ENCODE assay signal across 16 cellular contexts in the genomic region with DNA sequence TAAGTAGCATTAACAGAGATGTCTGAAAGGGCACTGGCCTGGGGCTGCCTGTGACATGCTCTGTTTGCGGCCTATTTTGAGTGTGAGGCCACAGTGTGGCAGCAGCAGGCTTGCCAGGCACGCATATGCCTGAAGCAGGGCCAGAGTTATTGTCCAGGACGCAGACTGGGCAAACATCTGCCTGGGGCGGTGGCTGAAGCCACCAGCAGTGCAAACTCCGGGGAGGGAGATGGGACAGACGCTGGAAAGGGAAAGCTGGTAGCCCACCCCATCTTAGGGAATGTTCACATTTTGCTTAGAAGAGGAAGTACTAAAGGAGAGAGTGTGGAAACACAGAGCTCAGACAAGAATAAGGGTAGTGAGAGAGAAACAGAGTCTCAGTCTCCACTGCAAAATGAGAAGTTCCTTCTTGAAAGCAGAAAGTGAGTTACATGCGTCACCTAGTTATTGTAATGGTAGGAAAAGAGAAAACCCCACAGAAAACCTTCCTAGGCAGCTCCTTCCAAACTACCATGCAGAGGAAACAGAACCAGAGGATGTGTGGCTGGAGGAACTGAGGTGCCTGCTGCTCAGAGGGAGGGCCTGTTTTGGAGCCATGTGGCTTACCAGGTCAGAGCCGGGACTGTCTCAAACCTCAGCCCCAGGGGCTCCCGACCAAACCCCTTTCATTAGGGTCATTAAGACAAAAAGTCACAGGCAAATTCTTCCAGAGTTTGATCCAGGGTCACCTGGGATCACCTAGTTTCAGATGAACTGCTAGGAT. TPM values are rescaled to one million over a fixed set of nuclear protein-coding genes. Genes with fewer than 3 reads are reported as not detected.
DNase-seq lines count a peak whose midpoint lies in the region; ATAC-seq, FAIRE-seq and TF ChIP-seq lines count a peak whose summit lies in the region.
"Had no signal": no experiment of that assay in that cellular context is flagged by ENCODE, and none has a peak within 500 bp of the region (broad histone marks: within the 10 kb centered on the region; RNA-seq: fewer than 3 reads in every experiment).

No MANE protein-coding gene starts in this region.

- H3K9me1 ChIP-seq in keratinocyte (ENCODE audit: control insufficient read depth, extremely low read depth, insufficient read depth, low read length) = no peaks in the 10 kb centered on the region

- TF ChIP-seq POLR2A in erythroblast (IDR thresholded peaks at IDR 0.05; ENCODE audit: low read length) (no peak), Peyer's patch (IDR thresholded peaks at IDR 0.05) (no peak)

- no peaks in the 10 kb centered on the region for H3K9me3 ChIP-seq in keratinocyte (ENCODE audit: control insufficient read depth, low read depth, low read length)
- H3K9me3 ChIP-seq in Peyer's patch = no peaks in the 10 kb centered on the region
- H3K9me3 ChIP-seq: SJSA1, thyroid gland had no signal

- peak overlapping the region; percentile 35 for H3K4me2 ChIP-seq in keratinocyte (ENCODE audit: control insufficient read depth, extremely low read depth, insufficient read depth, low read depth, low read length)

- H3K27me3 ChIP-seq in bronchial epithelial cell (ENCODE audit: control insufficient read depth, insufficient read depth, low read length) (no peaks in the 10 kb centered on the region), keratinocyte (ENCODE audit: control insufficient read depth, extremely low read depth, insufficient read depth, low read length) (no peaks in the 10 kb centered on the region), Peyer's patch (no peaks in the 10 kb centered on the region)
- H3K27me3 ChIP-seq: SJSA1, thyroid gland had no signal

- peak overlapping the region; percentile 87 for H2AFZ ChIP-seq in keratinocyte (ENCODE audit: control insufficient read depth, low read length)
- H2AFZ ChIP-seq: parathyroid adenoma had no signal

- H4K20me1 ChIP-seq in keratinocyte (ENCODE audit: control insufficient read depth, extremely low read depth, insufficient read depth, low read length) = no peaks in the 10 kb centered on the region

- H3K9ac ChIP-seq in keratinocyte (ENCODE audit: control insufficient read depth, extremely low read depth, insufficient read depth, low read length) = peak overlapping the region; percentile 55
- H3K9ac ChIP-seq: parathyroid adenoma had no signal

- H3K79me2 ChIP-seq in keratinocyte (ENCODE audit: control insufficient read depth, insufficient read depth, low read length) = no peaks in the 10 kb centered on the region
- H3K79me2 ChIP-seq: parathyroid adenoma had no signal

- dilution Hi-C loops in keratinocyte (cut with MboI; ENCODE audit: extremely low pct_ligation_motif_present, low sequenced_read_pairs) = no loop called here

- DNase-seq in DMS53 (lab: John Stamatoyannopoulos, UW) (peak; percentile 11), DMS53 treated with DMSO at 0.1 percent for 48 hours (lab: John Stamatoyannopoulos, UW; ENCODE audit: unreplicated experiment) (no peak), bronchial epithelial cell (ENCODE audit: low read depth) (no peak), keratinocyte (ENCODE audit: low read depth, low spot score) (no peak), substantia nigra (lab: John Stamatoyannopoulos, UW) (peak in 42 of 49 donors; percentile 9 to 78 (median 43)), erythroblast (lab: John Stamatoyannopoulos, UW) (no peak), Peyer's patch (no peak)
- DNase-seq: activated CD4-positive, alpha-beta T cell treated with anti-CD3 and anti-CD28 coated beads, Interleukin-2, amount 50 U/mL, for 4 hours; activated naive CD4-positive, alpha-beta T cell treated with anti-CD3 and anti-CD28 coated beads, Interleukin-2, amount 50 U/mL, for 16 hours; endodermal cell; IMR-90; thyroid gland had no signal

- H3K4me3 ChIP-seq in bronchial epithelial cell (ENCODE audit: low read depth, low read length) (no peak overlapping the region), keratinocyte (ENCODE audit: control insufficient read depth in 2 of 3, extremely low read depth in 1 of 3, insufficient read depth in 2 of 3, low read depth in 1 of 3, low read length in 3 of 3) (no peak overlapping the region), Peyer's patch (no peak overlapping the region)
- H3K4me3 ChIP-seq: SJSA1, thyroid gland had no signal

- H3K27ac ChIP-seq in keratinocyte (ENCODE audit: control insufficient read depth, insufficient read depth, low read length) (peak overlapping the region; percentile 78), substantia nigra (ENCODE audit: low read depth, low read length, poor library complexity, severe bottlenecking) (peak overlapping the region; percentile 66), Peyer's patch (no peak overlapping the region)
- H3K27ac ChIP-seq: parathyroid adenoma, SJSA1, thyroid gland had no signal

- peaks cover 18% of the 10 kb centered on the region for H3K36me3 ChIP-seq in bronchial epithelial cell (ENCODE audit: control insufficient read depth, insufficient read depth, low read length)
- H3K36me3 ChIP-seq in keratinocyte (ENCODE audit: control insufficient read depth in 2 of 2, extremely low read depth in 1 of 2, insufficient read depth in 2 of 2, low read length in 2 of 2) = peaks cover 19 to 34% of the 10 kb centered on the region in 2 experiments
- peaks cover 0 to 85% (median 0%) of the 10 kb centered on the region in 3 donors for H3K36me3 ChIP-seq in Peyer's patch

- no peak for ATAC-seq in GM21390 (IDR thresholded peaks at IDR 0.05; ENCODE audit: unreplicated experiment)

- no peak for FAIRE-seq in bronchial epithelial cell (lab: Jason Lieb, UNC)
- no peak for FAIRE-seq in keratinocyte (lab: Jason Lieb, UNC)
- FAIRE-seq: A204.1 had no signal

- TF ChIP-seq CTCF in bronchial epithelial cell (IDR thresholded peaks at IDR 0.05; ENCODE audit: insufficient read depth, low read length, severe bottlenecking) (peak; percentile 36), keratinocyte (optimal IDR thresholded peaks at IDR 0.05 in 1 of 3, IDR thresholded peaks at IDR 0.05 in 1 of 3, conservative IDR thresholded peaks at IDR 0.05 in 1 of 3; ENCODE audit: extremely low read depth in 1 of 3, insufficient read depth in 2 of 3, low read length in 3 of 3) (peak; percentile 2 to 61 (median 14)), Peyer's patch (IDR thresholded peaks at IDR 0.05) (no peak)

- H3K4me1 ChIP-seq in keratinocyte (ENCODE audit: control insufficient read depth, extremely low read depth, insufficient read depth, low read length) = peaks cover 32% of the 10 kb centered on the region
- H3K4me1 ChIP-seq in Peyer's patch = no peaks in the 10 kb centered on the region
- H3K4me1 ChIP-seq: parathyroid adenoma had no signal

RNA-seq across cellular contexts. Expression of a gene that starts 14.5 kb away (rescaled TPM):
- total RNA-seq in bronchial epithelial cell (77.1 and 102 TPM in 2 replicates), Peyer's patch (10 to 100 TPM in 3 of 4 donors, 1 to 10 TPM in 1; 3.9 to 59.4 (median 22.9) TPM)
- polyA plus RNA-seq in keratinocyte = 139 to 153 TPM (median 148 TPM) in 3 replicates
- 24.6 TPM for polyA plus RNA-seq in keratinocyte (2011; ENCODE audit: low read depth)
- 139 and 152 TPM in 2 replicates for polyA plus RNA-seq in keratinocyte (2011; cell fraction: cytosol; rRNA removed)
- polyA plus RNA-seq in keratinocyte (2011; cell fraction: nucleus; rRNA removed) = 101 TPM in 2 replicates
- polyA plus RNA-seq in keratinocyte (2012; ENCODE audit: low replicate concordance) = 74.8 and 101 TPM in 2 replicates
- polyA minus RNA-seq in keratinocyte = 53.3 to 104 TPM (median 77.8 TPM) in 3 replicates
- 69.1 TPM for polyA minus RNA-seq in keratinocyte (2011; cell fraction: cytosol; rRNA and poly(A)+ RNA removed)
- polyA minus RNA-seq in keratinocyte (2011; cell fraction: nucleus; rRNA and poly(A)+ RNA removed) = 20.8 and 30.0 TPM in 2 replicates

Comparison
In these comparisons a context has a peak if more than half of its experiments do, and no peak if none do; other contexts are left out.
1. DNase-seq: peak in DMS53 (single experiment) and substantia nigra (42 of 49); none in DMS53 treated with DMSO at 0.1 percent for 48 hours (single experiment), bronchial epithelial cell (single experiment), keratinocyte (single experiment), erythroblast (0 of 2) and Peyer's patch (0 of 3).
2. CTCF ChIP-seq: peak in bronchial epithelial cell (single experiment) and keratinocyte (3 of 3); none in Peyer's patch (0 of 6).
3. H3K27ac ChIP-seq: peak in keratinocyte (single experiment) and substantia nigra (single experiment); none in Peyer's patch (0 of 4).